ENCODE assay signal across 1 cellular context in the genomic region with DNA sequence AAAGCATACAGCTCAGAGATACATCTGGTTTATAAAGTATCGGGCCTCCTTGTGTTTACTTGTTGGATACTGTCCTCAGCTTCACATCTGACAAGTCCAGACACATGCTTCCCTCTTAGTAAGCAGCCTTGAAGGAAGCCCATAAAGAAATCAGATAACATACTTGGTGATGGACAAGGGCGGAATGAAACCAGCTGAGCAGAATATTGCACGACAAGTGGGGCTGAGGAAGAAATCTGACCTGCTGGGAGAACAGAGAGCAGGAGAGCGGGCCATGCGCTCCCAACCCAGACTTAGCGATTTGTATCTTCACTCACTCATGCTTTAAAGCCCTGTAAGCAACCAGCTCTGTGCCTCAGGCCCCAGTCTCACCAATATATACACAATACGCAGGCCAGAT.
TF ChIP-seq lines count a peak whose summit lies in the region.

No MANE protein-coding gene starts in this region.

TF ChIP-seq in GM23338, 12 proteins besides CTCF, POLR2A, EP300 and RAD21 (continued from another document):
- no peak for TF ChIP-seq EZH2 (IDR thresholded peaks at IDR 0.05; ENCODE audit: low read depth, unreplicated experiment)
- TF ChIP-seq, protein P1, sequence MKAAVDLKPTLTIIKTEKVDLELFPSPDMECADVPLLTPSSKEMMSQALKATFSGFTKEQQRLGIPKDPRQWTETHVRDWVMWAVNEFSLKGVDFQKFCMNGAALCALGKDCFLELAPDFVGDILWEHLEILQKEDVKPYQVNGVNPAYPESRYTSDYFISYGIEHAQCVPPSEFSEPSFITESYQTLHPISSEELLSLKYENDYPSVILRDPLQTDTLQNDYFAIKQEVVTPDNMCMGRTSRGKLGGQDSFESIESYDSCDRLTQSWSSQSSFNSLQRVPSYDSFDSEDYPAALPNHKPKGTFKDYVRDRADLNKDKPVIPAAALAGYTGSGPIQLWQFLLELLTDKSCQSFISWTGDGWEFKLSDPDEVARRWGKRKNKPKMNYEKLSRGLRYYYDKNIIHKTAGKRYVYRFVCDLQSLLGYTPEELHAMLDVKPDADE (IDR thresholded peaks at IDR 0.05), result no peak
- TF ChIP-seq ZNF114 (CRISPR knock-in tag; IDR thresholded peaks at IDR 0.05), result no peak
- TF ChIP-seq EZH2phosphoT487 (IDR thresholded peaks at IDR 0.05; ENCODE audit: unreplicated experiment), result no peak
- TF ChIP-seq CREB1 (CRISPR knock-in tag; IDR thresholded peaks at IDR 0.05; ENCODE audit: low read depth), result no peak
